Comparison of ENCODE assay signal across 1 cellular context in the genomic region with DNA sequence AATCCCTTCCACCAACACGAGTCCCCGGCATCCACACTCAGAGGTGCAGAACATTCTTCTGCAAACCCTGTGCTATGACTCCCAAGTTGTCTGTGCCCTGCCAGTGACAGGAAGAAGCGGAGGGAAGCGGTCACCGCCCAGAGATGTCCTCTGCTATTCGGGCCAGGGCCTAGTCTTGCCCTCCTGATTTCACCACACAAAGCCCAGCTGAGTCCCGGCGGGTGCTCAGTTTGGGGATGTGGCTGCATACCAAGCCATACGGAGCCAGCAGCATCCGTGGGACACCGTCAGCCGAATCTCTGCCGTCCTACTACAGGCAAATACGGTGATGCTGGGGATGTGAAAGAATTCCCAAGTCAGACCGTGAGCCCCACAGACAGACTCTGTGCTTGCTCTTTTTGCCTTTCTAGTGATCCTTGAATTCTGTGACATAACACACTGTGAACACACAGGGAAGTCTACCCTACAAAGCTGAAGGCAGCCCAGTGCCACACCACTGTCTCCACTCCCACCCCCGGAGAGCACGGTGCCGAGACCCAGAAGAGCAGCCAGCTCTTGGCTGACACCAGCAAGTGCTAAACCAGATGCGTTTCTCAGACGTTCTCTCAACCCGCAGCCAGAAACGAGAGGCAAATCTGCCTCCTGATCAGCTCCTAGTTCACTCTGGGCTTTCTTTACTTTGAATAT.
TF ChIP-seq lines count a peak whose summit lies in the region.

No MANE protein-coding gene starts in this region.

TF ChIP-seq in GM23338, 12 proteins besides CTCF, POLR2A, EP300 and RAD21 (continued from another document):
- TF ChIP-seq, protein P1, sequence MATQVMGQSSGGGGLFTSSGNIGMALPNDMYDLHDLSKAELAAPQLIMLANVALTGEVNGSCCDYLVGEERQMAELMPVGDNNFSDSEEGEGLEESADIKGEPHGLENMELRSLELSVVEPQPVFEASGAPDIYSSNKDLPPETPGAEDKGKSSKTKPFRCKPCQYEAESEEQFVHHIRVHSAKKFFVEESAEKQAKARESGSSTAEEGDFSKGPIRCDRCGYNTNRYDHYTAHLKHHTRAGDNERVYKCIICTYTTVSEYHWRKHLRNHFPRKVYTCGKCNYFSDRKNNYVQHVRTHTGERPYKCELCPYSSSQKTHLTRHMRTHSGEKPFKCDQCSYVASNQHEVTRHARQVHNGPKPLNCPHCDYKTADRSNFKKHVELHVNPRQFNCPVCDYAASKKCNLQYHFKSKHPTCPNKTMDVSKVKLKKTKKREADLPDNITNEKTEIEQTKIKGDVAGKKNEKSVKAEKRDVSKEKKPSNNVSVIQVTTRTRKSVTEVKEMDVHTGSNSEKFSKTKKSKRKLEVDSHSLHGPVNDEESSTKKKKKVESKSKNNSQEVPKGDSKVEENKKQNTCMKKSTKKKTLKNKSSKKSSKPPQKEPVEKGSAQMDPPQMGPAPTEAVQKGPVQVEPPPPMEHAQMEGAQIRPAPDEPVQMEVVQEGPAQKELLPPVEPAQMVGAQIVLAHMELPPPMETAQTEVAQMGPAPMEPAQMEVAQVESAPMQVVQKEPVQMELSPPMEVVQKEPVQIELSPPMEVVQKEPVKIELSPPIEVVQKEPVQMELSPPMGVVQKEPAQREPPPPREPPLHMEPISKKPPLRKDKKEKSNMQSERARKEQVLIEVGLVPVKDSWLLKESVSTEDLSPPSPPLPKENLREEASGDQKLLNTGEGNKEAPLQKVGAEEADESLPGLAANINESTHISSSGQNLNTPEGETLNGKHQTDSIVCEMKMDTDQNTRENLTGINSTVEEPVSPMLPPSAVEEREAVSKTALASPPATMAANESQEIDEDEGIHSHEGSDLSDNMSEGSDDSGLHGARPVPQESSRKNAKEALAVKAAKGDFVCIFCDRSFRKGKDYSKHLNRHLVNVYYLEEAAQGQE (IDR thresholded peaks at IDR 0.05; ENCODE audit: unreplicated experiment) = no peak
- TF ChIP-seq, protein P2, sequence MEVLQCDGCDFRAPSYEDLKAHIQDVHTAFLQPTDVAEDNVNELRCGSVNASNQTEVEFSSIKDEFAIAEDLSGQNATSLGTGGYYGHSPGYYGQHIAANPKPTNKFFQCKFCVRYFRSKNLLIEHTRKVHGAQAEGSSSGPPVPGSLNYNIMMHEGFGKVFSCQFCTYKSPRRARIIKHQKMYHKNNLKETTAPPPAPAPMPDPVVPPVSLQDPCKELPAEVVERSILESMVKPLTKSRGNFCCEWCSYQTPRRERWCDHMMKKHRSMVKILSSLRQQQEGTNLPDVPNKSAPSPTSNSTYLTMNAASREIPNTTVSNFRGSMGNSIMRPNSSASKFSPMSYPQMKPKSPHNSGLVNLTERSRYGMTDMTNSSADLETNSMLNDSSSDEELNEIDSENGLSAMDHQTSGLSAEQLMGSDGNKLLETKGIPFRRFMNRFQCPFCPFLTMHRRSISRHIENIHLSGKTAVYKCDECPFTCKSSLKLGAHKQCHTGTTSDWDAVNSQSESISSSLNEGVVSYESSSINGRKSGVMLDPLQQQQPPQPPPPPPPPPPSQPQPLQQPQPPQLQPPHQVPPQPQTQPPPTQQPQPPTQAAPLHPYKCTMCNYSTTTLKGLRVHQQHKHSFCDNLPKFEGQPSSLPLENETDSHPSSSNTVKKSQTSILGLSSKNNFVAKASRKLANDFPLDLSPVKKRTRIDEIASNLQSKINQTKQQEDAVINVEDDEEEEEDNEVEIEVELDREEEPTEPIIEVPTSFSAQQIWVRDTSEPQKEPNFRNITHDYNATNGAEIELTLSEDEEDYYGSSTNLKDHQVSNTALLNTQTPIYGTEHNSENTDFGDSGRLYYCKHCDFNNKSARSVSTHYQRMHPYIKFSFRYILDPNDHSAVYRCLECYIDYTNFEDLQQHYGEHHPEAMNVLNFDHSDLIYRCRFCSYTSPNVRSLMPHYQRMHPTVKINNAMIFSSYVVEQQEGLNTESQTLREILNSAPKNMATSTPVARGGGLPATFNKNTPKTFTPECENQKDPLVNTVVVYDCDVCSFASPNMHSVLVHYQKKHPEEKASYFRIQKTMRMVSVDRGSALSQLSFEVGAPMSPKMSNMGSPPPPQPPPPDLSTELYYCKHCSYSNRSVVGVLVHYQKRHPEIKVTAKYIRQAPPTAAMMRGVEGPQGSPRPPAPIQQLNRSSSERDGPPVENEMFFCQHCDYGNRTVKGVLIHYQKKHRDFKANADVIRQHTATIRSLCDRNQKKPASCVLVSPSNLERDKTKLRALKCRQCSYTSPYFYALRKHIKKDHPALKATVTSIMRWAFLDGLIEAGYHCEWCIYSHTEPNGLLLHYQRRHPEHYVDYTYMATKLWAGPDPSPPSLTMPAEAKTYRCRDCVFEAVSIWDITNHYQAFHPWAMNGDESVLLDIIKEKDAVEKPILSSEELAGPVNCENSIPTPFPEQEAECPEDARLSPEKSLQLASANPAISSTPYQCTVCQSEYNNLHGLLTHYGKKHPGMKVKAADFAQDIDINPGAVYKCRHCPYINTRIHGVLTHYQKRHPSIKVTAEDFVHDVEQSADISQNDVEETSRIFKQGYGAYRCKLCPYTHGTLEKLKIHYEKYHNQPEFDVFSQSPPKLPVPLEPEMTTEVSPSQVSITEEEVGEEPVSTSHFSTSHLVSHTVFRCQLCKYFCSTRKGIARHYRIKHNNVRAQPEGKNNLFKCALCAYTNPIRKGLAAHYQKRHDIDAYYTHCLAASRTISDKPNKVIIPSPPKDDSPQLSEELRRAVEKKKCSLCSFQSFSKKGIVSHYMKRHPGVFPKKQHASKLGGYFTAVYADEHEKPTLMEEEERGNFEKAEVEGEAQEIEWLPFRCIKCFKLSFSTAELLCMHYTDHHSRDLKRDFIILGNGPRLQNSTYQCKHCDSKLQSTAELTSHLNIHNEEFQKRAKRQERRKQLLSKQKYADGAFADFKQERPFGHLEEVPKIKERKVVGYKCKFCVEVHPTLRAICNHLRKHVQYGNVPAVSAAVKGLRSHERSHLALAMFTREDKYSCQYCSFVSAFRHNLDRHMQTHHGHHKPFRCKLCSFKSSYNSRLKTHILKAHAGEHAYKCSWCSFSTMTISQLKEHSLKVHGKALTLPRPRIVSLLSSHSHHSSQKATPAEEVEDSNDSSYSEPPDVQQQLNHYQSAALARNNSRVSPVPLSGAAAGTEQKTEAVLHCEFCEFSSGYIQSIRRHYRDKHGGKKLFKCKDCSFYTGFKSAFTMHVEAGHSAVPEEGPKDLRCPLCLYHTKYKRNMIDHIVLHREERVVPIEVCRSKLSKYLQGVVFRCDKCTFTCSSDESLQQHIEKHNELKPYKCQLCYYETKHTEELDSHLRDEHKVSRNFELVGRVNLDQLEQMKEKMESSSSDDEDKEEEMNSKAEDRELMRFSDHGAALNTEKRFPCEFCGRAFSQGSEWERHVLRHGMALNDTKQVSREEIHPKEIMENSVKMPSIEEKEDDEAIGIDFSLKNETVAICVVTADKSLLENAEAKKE (CRISPR knock-in tag; IDR thresholded peaks at IDR 0.05) = no peak
- no peak for TF ChIP-seq CREB1 (CRISPR knock-in tag; IDR thresholded peaks at IDR 0.05; ENCODE audit: low read depth)
- TF ChIP-seq JUNB (IDR thresholded peaks at IDR 0.05; ENCODE audit: unreplicated experiment) = no peak
TF ChIP-seq in GM23338: peak in this region for 0.
